In the genomic region with DNA sequence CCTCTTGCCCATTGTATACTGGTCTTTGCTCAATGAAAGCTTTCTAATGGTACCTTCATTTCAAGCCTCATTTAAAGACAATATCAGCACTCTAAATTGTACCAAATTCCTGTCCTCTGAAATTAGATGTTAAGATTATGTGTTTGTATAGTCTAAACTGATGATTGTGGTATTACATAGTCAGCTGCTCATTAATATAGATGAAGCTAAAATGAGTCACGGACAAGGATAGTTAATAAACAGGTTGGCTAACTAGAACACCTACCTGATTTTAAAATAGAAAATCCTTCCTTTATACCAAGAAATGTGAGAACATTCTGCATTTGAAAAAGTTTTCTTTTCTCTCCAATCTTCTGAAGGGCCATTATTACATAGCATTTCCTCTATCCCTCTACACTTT, we compare ENCODE assay signal across 20 cellular contexts. TPM values are rescaled to one million over a fixed set of nuclear protein-coding genes. Genes with fewer than 3 reads are reported as not detected.
DNase-seq lines count a peak whose midpoint lies in the region; ATAC-seq and TF ChIP-seq lines count a peak whose summit lies in the region.
"Had no signal": no experiment of that assay in that cellular context is flagged by ENCODE, and none has a peak within 500 bp of the region (broad histone marks: within the 10 kb centered on the region; RNA-seq: fewer than 3 reads in every experiment).

No MANE protein-coding gene starts in this region.

- H3K27ac Mint-ChIP-seq in WTC11: no peak overlapping the region
- H3K27ac Mint-ChIP-seq: stimulated activated naive B cell treated with anti-CD40 and anti-IgM and Interleukin-4, amounts not matched to agents 10 μg/mL and 1 μg/mL and 100 μg/mL, for 72 hours had no signal

- no peak overlapping the region for H2AFZ ChIP-seq in fibroblast of lung (ENCODE audit: low read length)

- DNase-seq in WTC11 (ENCODE audit: low spot score) (no peak), fibroblast of lung (ENCODE audit: low read depth in 2 of 2) (peak in 1 of 2 donors; percentile 16), renal cortical epithelial cell (ENCODE audit: low read depth) (peak; percentile 70), cerebellar nuclear complex (lab: John Stamatoyannopoulos, UW) (no peak)
- no peak for DNase-seq in stimulated activated CD8-positive, alpha-beta memory T cell treated with anti-CD3 and anti-CD28 coated beads, Interleukin-4, amount 100 ng/mL, for 48 hours
- DNase-seq: activated CD4-positive, alpha-beta T cell treated with anti-CD3 and anti-CD28 coated beads for 48 hours; activated naive CD4-positive, alpha-beta T cell; activated T-cell treated with anti-CD3 and anti-CD28 coated beads, Interleukin-2, amount 50 U/mL, for 4 hours; C1 segment of cervical spinal cord; KBM-7; NCI-H1436 treated with DMSO at 0.1 percent for 48 hours; NCI-H2107; NCI-H446; stimulated activated naive B cell treated with anti-CD40 and anti-IgM and Interleukin-4, amounts not matched to agents 10 μg/mL and 1 μg/mL and 100 μg/mL, for 72 hours had no signal

- peak overlapping the region; percentile 38; the same call in 1 of the 2 replicates for H3K4me3 ChIP-seq in HUES6 (ENCODE audit: low read depth, low read length)
- H3K4me3 ChIP-seq in fibroblast of lung (replicated peaks in 1 of 4; ENCODE audit: control extremely low read depth in 1 of 4, insufficient read depth in 1 of 4, low read depth in 3 of 4, low read length in 4 of 4): no peak overlapping the region
- H3K4me3 ChIP-seq: coronary artery, suprapubic skin, vagina had no signal

- no peaks in the 10 kb centered on the region for H3K27me3 Mint-ChIP-seq in WTC11 (ENCODE audit: low read depth)
- H3K27me3 Mint-ChIP-seq: stimulated activated naive B cell treated with anti-CD40 and anti-IgM and Interleukin-4, amounts not matched to agents 10 μg/mL and 1 μg/mL and 100 μg/mL, for 72 hours had no signal

- no peaks in the 10 kb centered on the region for H3K36me3 Mint-ChIP-seq in WTC11
- H3K36me3 Mint-ChIP-seq: stimulated activated naive B cell treated with anti-CD40 and anti-IgM and Interleukin-4, amounts not matched to agents 10 μg/mL and 1 μg/mL and 100 μg/mL, for 72 hours had no signal

- H3K9me3 ChIP-seq in HUES6 (ENCODE audit: control insufficient read depth, insufficient read depth, low read depth, low read length) (no peaks in the 10 kb centered on the region), fibroblast of lung (ENCODE audit: control insufficient read depth, insufficient read depth, low read depth, low read length) (no peaks in the 10 kb centered on the region)
- H3K9me3 ChIP-seq: suprapubic skin, vagina had no signal

- no peaks in the 10 kb centered on the region for H3K9me3 Mint-ChIP-seq in WTC11
- H3K9me3 Mint-ChIP-seq: activated T-cell treated with anti-CD3 and anti-CD28 coated beads, Interleukin-2, amount 50 U/mL, for 4 hours; stimulated activated naive B cell treated with anti-CD40 and anti-IgM and Interleukin-4, amounts not matched to agents 10 μg/mL and 1 μg/mL and 100 μg/mL, for 72 hours had no signal

- H3K4me1 ChIP-seq in HUES6 (ENCODE audit: control insufficient read depth, insufficient read depth, low read length): peaks cover 21% of the 10 kb centered on the region
- peaks cover 14% of the 10 kb centered on the region for H3K4me1 ChIP-seq in fibroblast of lung (ENCODE audit: control insufficient read depth, extremely low read depth, insufficient read depth, low read length)

- peaks cover 32% of the 10 kb centered on the region for H3K79me2 ChIP-seq in fibroblast of lung (ENCODE audit: control insufficient read depth, insufficient read depth, low read length)

- peaks cover 42% of the 10 kb centered on the region for H3K4me1 Mint-ChIP-seq in WTC11

- H3K4me2 ChIP-seq in fibroblast of lung (ENCODE audit: extremely low read depth, insufficient read depth, low read length): peak overlapping the region; percentile 15

- H3K9ac ChIP-seq in HUES6 (ENCODE audit: low read length): no peak overlapping the region
- H3K9ac ChIP-seq in fibroblast of lung (ENCODE audit: insufficient read depth, low read length): no peak overlapping the region

- H3K4me3 Mint-ChIP-seq in WTC11: peak overlapping the region; percentile 93
- H3K4me3 Mint-ChIP-seq: activated T-cell treated with anti-CD3 and anti-CD28 coated beads, Interleukin-2, amount 50 U/mL, for 4 hours; stimulated activated naive B cell treated with anti-CD40 and anti-IgM and Interleukin-4, amounts not matched to agents 10 μg/mL and 1 μg/mL and 100 μg/mL, for 72 hours had no signal

- no peak for ATAC-seq in WTC11
- ATAC-seq in GM18520 (IDR thresholded peaks at IDR 0.05; ENCODE audit: unreplicated experiment): no peak
- ATAC-seq: activated T-cell treated with anti-CD3 and anti-CD28 coated beads, Interleukin-2, amount 50 U/mL, for 4 hours; HCT116; stimulated activated naive B cell treated with anti-CD40 and anti-IgM and Interleukin-4, amounts not matched to agents 10 μg/mL and 1 μg/mL and 100 μg/mL, for 72 hours had no signal

- H3K27ac ChIP-seq in HUES6 (ENCODE audit: low read depth, low read length): no peak overlapping the region
- no peak overlapping the region for H3K27ac ChIP-seq in fibroblast of lung (ENCODE audit: insufficient read depth, low read length)
- H3K27ac ChIP-seq: coronary artery, suprapubic skin, vagina had no signal

- no peaks in the 10 kb centered on the region for H3K36me3 ChIP-seq in HUES6 (ENCODE audit: control insufficient read depth, insufficient read depth, low read length)
- H3K36me3 ChIP-seq in fibroblast of lung (ENCODE audit: control insufficient read depth, insufficient read depth, low read length): no peaks in the 10 kb centered on the region
- H3K36me3 ChIP-seq: suprapubic skin, vagina had no signal

- CTCF ChIA-PET in WTC11 (lab: Charles Lee): no interaction called here

- no peaks in the 10 kb centered on the region for H3K27me3 ChIP-seq in HUES6 (ENCODE audit: control insufficient read depth, insufficient read depth, low read length)
- no peaks in the 10 kb centered on the region for H3K27me3 ChIP-seq in fibroblast of lung (ENCODE audit: control insufficient read depth, insufficient read depth, low read length)
- H3K27me3 ChIP-seq: suprapubic skin, vagina had no signal

- POLR2A ChIA-PET in WTC11 (lab: Charles Lee): no interaction called here

- no peaks in the 10 kb centered on the region for H4K20me1 ChIP-seq in fibroblast of lung (ENCODE audit: control insufficient read depth, extremely low read depth, insufficient read depth, low read length)

- TF ChIP-seq CTCF in WTC11 (IDR thresholded peaks at IDR 0.05): no peak
- no peak for TF ChIP-seq CTCF in fibroblast of lung (conservative IDR thresholded peaks at IDR 0.05 in 1 of 2, IDR thresholded peaks at IDR 0.05 in 1 of 2; ENCODE audit: low read depth in 1 of 2, low read length in 2 of 2)

TF ChIP-seq in WTC11, 78 proteins besides CTCF, POLR2A, EP300 and RAD21 (continues in another document):
- TF ChIP-seq USF1 (CRISPR knock-in tag; IDR thresholded peaks at IDR 0.05) (no peak), OVOL2 (CRISPR knock-in tag; IDR thresholded peaks at IDR 0.05; ENCODE audit: borderline replicate concordance) (no peak), HMGA2 (CRISPR knock-in tag; IDR thresholded peaks at IDR 0.05) (no peak), E2F1 (CRISPR knock-in tag; IDR thresholded peaks at IDR 0.05) (no peak)

RNA-seq across cellular contexts. Expression of gene PRKCI, which starts 2.9 kb away (rescaled TPM):
- total RNA-seq in WTC11 (2021) (79.1 to 90.6 TPM (median 87.4 TPM) in 3 replicates), fibroblast of lung (80.3 and 183 TPM in 2 replicates), renal cortical epithelial cell (150 and 167 TPM in 2 replicates)
- polyA plus RNA-seq in fibroblast of lung: 39.3 and 68.7 TPM in 2 replicates
- 20.1 and 31.9 TPM in 2 replicates for polyA plus RNA-seq in fibroblast of lung (2012)
- 4.5 and 5.8 TPM in 2 replicates for polyA minus RNA-seq in fibroblast of lung (ENCODE audit: low replicate concordance)

RNA-seq across cellular contexts. Expression of gene PHC3, which starts 43.6 kb away (rescaled TPM):
- total RNA-seq in WTC11 (2021) (23.2 to 27.8 TPM (median 26.1 TPM) in 3 replicates), fibroblast of lung (31.8 and 36.0 TPM in 2 replicates), renal cortical epithelial cell (10.4 and 39.1 TPM in 2 replicates)
- polyA plus RNA-seq in fibroblast of lung: 52.8 and 63.2 TPM in 2 replicates
- 12.5 and 19.5 TPM in 2 replicates for polyA plus RNA-seq in fibroblast of lung (2012)
- 203 and 305 TPM in 2 replicates for polyA minus RNA-seq in fibroblast of lung (ENCODE audit: low replicate concordance)
